25 cellular contexts compared by ENCODE assay signal in the genomic region with DNA sequence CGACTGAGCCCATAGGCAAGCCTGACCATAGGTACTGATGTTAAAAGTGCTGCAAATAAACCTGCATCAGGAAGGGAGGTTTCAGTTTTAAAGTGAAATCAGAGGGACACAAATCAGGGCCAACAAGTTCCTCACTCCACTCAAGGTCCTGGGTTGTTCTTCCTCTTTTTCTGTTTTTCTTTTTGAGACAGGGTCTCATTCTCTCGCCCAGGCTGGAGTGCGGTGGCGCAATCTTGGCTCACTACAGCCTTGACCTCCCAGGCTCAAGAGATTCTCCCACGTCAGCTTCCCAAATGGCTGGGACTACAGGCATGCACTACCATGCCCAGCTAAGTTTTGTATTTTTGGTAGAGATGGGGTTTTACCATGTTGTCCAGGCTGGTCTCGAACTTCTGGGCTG. TPM values are rescaled to one million over a fixed set of nuclear protein-coding genes. Genes with fewer than 3 reads are reported as not detected.
A peak's percentile ranks its signal among the peaks of the same experiment; 100 is the strongest.
DNase-seq lines count a peak whose midpoint lies in the region; ATAC-seq, FAIRE-seq and TF ChIP-seq lines count a peak whose summit lies in the region.
"Had no signal": no experiment of that assay in that cellular context is flagged by ENCODE, and none has a peak within 500 bp of the region (broad histone marks: within the 10 kb centered on the region; RNA-seq: fewer than 3 reads in every experiment).

No MANE protein-coding gene starts in this region.

- H3K27me3 ChIP-seq in H1 (replicated peaks in 1 of 4; ENCODE audit: control insufficient read depth in 3 of 4, extremely low read depth in 1 of 4, insufficient read depth in 3 of 4, low read length in 3 of 4) (no peaks in the 10 kb centered on the region), spleen (replicated peaks in 1 of 7) (no peaks in the 10 kb centered on the region), mesenchymal stem cell (ENCODE audit: control insufficient read depth in 1 of 2, insufficient read depth in 1 of 2, low read length in 2 of 2) (no peaks in the 10 kb centered on the region)
- H3K27me3 ChIP-seq: BLaER1, cardiac muscle cell, esophagus squamous epithelium had no signal

- H3K9me3 ChIP-seq in H1 (ENCODE audit: insufficient read depth in 2 of 2, low read depth in 1 of 2, low read length in 1 of 2) = no peaks in the 10 kb centered on the region
- H3K9me3 ChIP-seq in spleen = no peaks in the 10 kb centered on the region
- no peaks in the 10 kb centered on the region for H3K9me3 ChIP-seq in mesenchymal stem cell (ENCODE audit: control insufficient read depth, low read length)
- H3K9me3 ChIP-seq: BLaER1, esophagus squamous epithelium, HAP-1 had no signal

- no peak overlapping the region for H4K5ac ChIP-seq in H1 (ENCODE audit: insufficient read length, low read depth, low read length)

- H3K56ac ChIP-seq in H1 (replicated peaks; ENCODE audit: insufficient read length, low read depth, low read length) = no peak overlapping the region

- H2AFZ ChIP-seq in H1 (ENCODE audit: low read length) (no peak overlapping the region), mesenchymal stem cell (ENCODE audit: low read depth, low read length) (no peak overlapping the region)

- H3K4me1 ChIP-seq in H1 (replicated peaks in 1 of 4; ENCODE audit: control insufficient read depth in 3 of 4, insufficient read depth in 4 of 4, low read length in 3 of 4) = no peaks in the 10 kb centered on the region
- peaks cover 0 to 33% (median 12%) of the 10 kb centered on the region in 6 donors for H3K4me1 ChIP-seq in spleen
- H3K4me1 ChIP-seq in mesenchymal stem cell (ENCODE audit: control insufficient read depth, insufficient read depth, low read depth, low read length) = peaks cover 1% of the 10 kb centered on the region
- H3K4me1 ChIP-seq: HAP-1 had no signal

- FAIRE-seq in H1 (lab: Jason Lieb, UNC) = no peak
- FAIRE-seq: GM12892, RCC 7860, small intestine had no signal

- TF ChIP-seq EP300 in H1 (IDR thresholded peaks at IDR 0.05; ENCODE audit: borderline replicate concordance in 1 of 2, low read depth in 2 of 2, low read length in 2 of 2) = no peak

- H2BK120ac ChIP-seq in H1 (replicated peaks; ENCODE audit: low read depth, low read length) = no peak overlapping the region
- H2BK120ac ChIP-seq in mesenchymal stem cell (ENCODE audit: low read depth, low read length) = no peak overlapping the region

- TF ChIP-seq POLR2A in H1 (IDR thresholded peaks at IDR 0.05; ENCODE audit: control extremely low read depth in 1 of 2, low read depth in 2 of 2, low read length in 2 of 2) (no peak), spleen (IDR thresholded peaks at IDR 0.05) (no peak)

- TF ChIP-seq CTCF in H1 (IDR thresholded peaks at IDR 0.05; ENCODE audit: control extremely low read depth in 1 of 3, insufficient read depth in 1 of 3, low read depth in 1 of 3, low read length in 3 of 3) (no peak), spleen (IDR thresholded peaks at IDR 0.05 in 8 of 11, conservative IDR thresholded peaks at IDR 0.05 in 3 of 11) (no peak)

- peaks cover 5 to 18% of the 10 kb centered on the region in 2 experiments for H4K20me1 ChIP-seq in H1 (replicated peaks in 1 of 2; ENCODE audit: control insufficient read depth in 1 of 2, insufficient read depth in 2 of 2, low read length in 2 of 2)

- no peak overlapping the region for H3K4ac ChIP-seq in H1 (replicated peaks; ENCODE audit: insufficient read length, low read depth, low read length)
- H3K4ac ChIP-seq in mesenchymal stem cell (ENCODE audit: low read depth in 1 of 2, low read length in 2 of 2) = no peak overlapping the region

- intact Hi-C loops in spleen (cut with DNase I; ENCODE audit: low total_unique reads) = no loop called here

- no peak overlapping the region for H2BK12ac ChIP-seq in H1 (ENCODE audit: low read depth, low read length)
- no peak overlapping the region for H2BK12ac ChIP-seq in mesenchymal stem cell (ENCODE audit: low read length in 2 of 2)

- WGBS in H1 (ENCODE audit: extremely low coverage in 1 of 2, insufficient coverage in 1 of 2, insufficient read length in 1 of 2, insufficient replicate concordance in 2 of 2, low coverage in 1 of 2, low lambda C conversion rate in 2 of 2, missing lambda C conversion rate in 1 of 2), 2 experiments = 95% methylated on average over 3 of the region's 6 CpGs; no CpG with 5 or more reads in 1 of the 2 experiments
- WGBS in spleen, 5 donors = 55 to 67% (median 63%) methylated on average over 6 of the region's 6 CpGs
- 96% methylated on average over 6 of the region's 6 CpGs for WGBS in mesenchymal stem cell

- H3K79me1 ChIP-seq in H1 (ENCODE audit: low read depth, low read length) = peaks cover 11% of the 10 kb centered on the region
- peaks cover 41% of the 10 kb centered on the region for H3K79me1 ChIP-seq in mesenchymal stem cell (replicated peaks; ENCODE audit: low read length, poor library complexity, severe bottlenecking)

- H3K23ac ChIP-seq in H1 (ENCODE audit: insufficient read length) (no peak overlapping the region), mesenchymal stem cell (ENCODE audit: low read length in 2 of 2) (peak overlapping the region in 1 of 2 experiments; percentile 26)

- DNase-seq in SIG-M5 treated with dmso at 0.1 percent for 504 hours (lab: John Stamatoyannopoulos, UW; ENCODE audit: unreplicated experiment) (peak; percentile 42), SIG-M5 (lab: John Stamatoyannopoulos, UW) (no peak), NOMO-1 treated with dmso at 0.1 percent for 144 hours (lab: John Stamatoyannopoulos, UW; ENCODE audit: unreplicated experiment) (peak; percentile 31), H1 (ENCODE audit: low read depth in 1 of 2, low spot score in 2 of 2) (no peak), spleen (peak; percentile 34), mesenchymal stem cell (no peak), NCI-H1930 (lab: John Stamatoyannopoulos, UW) (no peak)
- DNase-seq: activated CD8-positive, alpha-beta memory T cell treated with anti-CD3 and anti-CD28 coated beads for 24 hours; activated naive CD8-positive, alpha-beta T cell treated with anti-CD3 and anti-CD28 coated beads, Interleukin-2, amount 50 U/mL, for 24 hours; DMS 273 treated with DMSO at 0.1 percent for 48 hours; effector CD8-positive, alpha-beta T cell; esophagus squamous epithelium; MM.1S; naive thymus-derived CD4-positive, alpha-beta T cell; NCI-H524 treated with DMSO at 0.1 percent for 48 hours; small intestine; stimulated activated CD4-positive, alpha-beta T cell treated with anti-CD3 and anti-CD28 coated beads, Interleukin-4, amount 100 ng/mL, for 4 hours had no signal

- TF ChIP-seq RAD21 in H1 (IDR thresholded peaks at IDR 0.05 in 1 of 2, conservative IDR thresholded peaks at IDR 0.05 in 1 of 2; ENCODE audit: low read depth in 2 of 2, low read length in 2 of 2) = no peak

- CTCF ChIA-PET in H1 (lab: Charles Lee; ENCODE audit: partially characterized antibody) = interaction anchor here (4.3 kb wide), 1 partner anchor 12 kb away, joined by 18 read pairs; no protein-coding TSS in a partner anchor

- H3K4me3 ChIP-seq in H1 (ENCODE audit: extremely low read depth in 1 of 4, insufficient read depth in 2 of 4, low read depth in 3 of 4, low read length in 4 of 4) (no peak overlapping the region), spleen (no peak overlapping the region), mesenchymal stem cell (ENCODE audit: insufficient read depth in 1 of 2, low read depth in 1 of 2, low read length in 2 of 2) (no peak overlapping the region)
- H3K4me3 ChIP-seq: BLaER1, cardiac muscle cell, esophagus squamous epithelium, HAP-1, lung had no signal

- no peak overlapping the region for H3K4me2 ChIP-seq in H1 (ENCODE audit: insufficient read depth in 1 of 2, low read depth in 2 of 2, low read length in 2 of 2)
- no peak overlapping the region for H3K4me2 ChIP-seq in mesenchymal stem cell (ENCODE audit: low read length, poor library complexity, severe bottlenecking)
- H3K4me2 ChIP-seq: BLaER1 had no signal

- POLR2A ChIA-PET in H1 (lab: Charles Lee; ENCODE audit: partially characterized antibody) = no interaction called here

- H3K79me2 ChIP-seq in H1 (ENCODE audit: control insufficient read depth in 1 of 2, insufficient read depth in 2 of 2, low read length in 2 of 2) = peaks cover 0 to 29% of the 10 kb centered on the region in 2 experiments; a peak in 3 of 4 replicates

- H3K9ac ChIP-seq in H1 (replicated peaks in 1 of 4; ENCODE audit: extremely low read depth in 1 of 4, low read depth in 3 of 4, low read length in 3 of 4) = no peak overlapping the region
- H3K9ac ChIP-seq in mesenchymal stem cell (ENCODE audit: low read length) = no peak overlapping the region
- H3K9ac ChIP-seq: BLaER1 had no signal

- H2BK5ac ChIP-seq in H1 (ENCODE audit: low read depth, low read length) (0 out of 2 replicates have a peak overlapping the region, but pooled peaks have one; percentile 44), mesenchymal stem cell (ENCODE audit: low read depth, low read length, poor library complexity, severe bottlenecking) (no peak overlapping the region)

- no peak overlapping the region for H3K18ac ChIP-seq in H1 (ENCODE audit: extremely low read depth, low read length)
- H3K18ac ChIP-seq in mesenchymal stem cell (ENCODE audit: low read depth in 1 of 2, low read length in 2 of 2) = no peak overlapping the region

- no peak for ATAC-seq in HG02623 (IDR thresholded peaks at IDR 0.05; ENCODE audit: unreplicated experiment)
- ATAC-seq: activated naive CD8-positive, alpha-beta T cell treated with anti-CD3 and anti-CD28 coated beads, Interleukin-2, amount 50 U/mL, for 24 hours; naive thymus-derived CD4-positive, alpha-beta T cell had no signal

- H2BK15ac ChIP-seq in H1 (ENCODE audit: low read length) (no peak overlapping the region), mesenchymal stem cell (ENCODE audit: low read depth, poor library complexity, severe bottlenecking) (no peak overlapping the region)

- H3K27ac ChIP-seq in H1 (ENCODE audit: low read depth, low read length) = no peak overlapping the region
- H3K27ac ChIP-seq in spleen = peak overlapping the region in 3 of 8 donors; percentile 44 to 68 (median 66)
- H3K27ac ChIP-seq in mesenchymal stem cell (ENCODE audit: low read length, poor library complexity, severe bottlenecking) = no peak overlapping the region
- H3K27ac ChIP-seq: 22Rv1, BLaER1, cardiac muscle cell had no signal

- H3K36me3 ChIP-seq in H1 (ENCODE audit: control insufficient read depth in 2 of 4, insufficient read depth in 4 of 4, low read length in 3 of 4) (peaks cover 16 to 37% (median 21%) of the 10 kb centered on the region in 4 experiments), spleen (peaks cover 2 to 96% (median 73%) of the 10 kb centered on the region in 6 donors), mesenchymal stem cell (ENCODE audit: control insufficient read depth in 1 of 2, insufficient read depth in 2 of 2, low read depth in 1 of 2, low read length in 2 of 2) (peaks cover 66% of the 10 kb centered on the region in 2 experiments)

- H4K8ac ChIP-seq in H1 (ENCODE audit: extremely low read depth, insufficient read depth, low read length) = no peak overlapping the region
- H4K8ac ChIP-seq in mesenchymal stem cell (ENCODE audit: low read length) = no peak overlapping the region

- H4K91ac ChIP-seq in H1 (replicated peaks; ENCODE audit: insufficient read length, low read length) (no peak overlapping the region), mesenchymal stem cell (ENCODE audit: low read length) (no peak overlapping the region)

- H3K14ac ChIP-seq in H1 (ENCODE audit: insufficient read length) = no peak overlapping the region
- H3K14ac ChIP-seq in mesenchymal stem cell (ENCODE audit: low read length in 2 of 2) = no peak overlapping the region

- no peaks in the 10 kb centered on the region; the same call in 1 of the 2 replicates for H3K23me2 ChIP-seq in H1 (ENCODE audit: low read depth, low read length)

- no peak overlapping the region for H2BK20ac ChIP-seq in H1 (ENCODE audit: low read length)

- H2AK5ac ChIP-seq in H1 (ENCODE audit: low read depth, low read length) (no peak overlapping the region), mesenchymal stem cell (ENCODE audit: low read length, severe bottlenecking) (no peak overlapping the region)

RNA-seq across cellular contexts. Expression of a gene that starts 20.4 kb away (rescaled TPM):
- total RNA-seq in H1 (2021; fragmentation: NEBNext Ultra II Directional; extraction: Animal tissue kit (Norgen Biotek cat#: 25700)) = 82.0 and 88.8 TPM in 2 replicates
- 100 and 101 TPM in 2 replicates for polyA plus RNA-seq in H1 (2011; rRNA removed)
- 110 TPM for polyA plus RNA-seq in H1 (2011; cell fraction: cytosol; rRNA removed)
- polyA plus RNA-seq in H1 (2011; cell fraction: nucleus; rRNA removed) = 107 TPM
- polyA plus RNA-seq in H1 (2012, experiment 1 of 2) = 81.1 to 86.2 TPM (median 86.2 TPM) in 4 replicates
- 57.9 TPM for polyA plus RNA-seq in H1 (2012, experiment 2 of 2)
- 70.1 TPM for polyA plus RNA-seq in H1 (2013, experiment 1 of 2)
- polyA plus RNA-seq in H1 (2013, experiment 2 of 2) = 72.8 TPM
- 93.1 and 96.5 TPM in 2 replicates for polyA minus RNA-seq in H1 (2011; rRNA and poly(A)+ RNA removed)
- 50.5 TPM for polyA minus RNA-seq in H1 (2011; cell fraction: cytosol; rRNA and poly(A)+ RNA removed)
- 34.8 TPM for polyA minus RNA-seq in H1 (2011; cell fraction: nucleus; rRNA and poly(A)+ RNA removed)
- total RNA-seq in spleen = 10 to 100 TPM; 62.6 to 80.2 (median 67.0) TPM
- polyA plus RNA-seq in spleen = 10 to 100 TPM; 30.9 to 52.7 (median 34.9) TPM
- 65.7 TPM for polyA plus RNA-seq in mesenchymal stem cell (2013, experiment 1 of 2)
- polyA plus RNA-seq in mesenchymal stem cell (2013, experiment 2 of 2) = 65.3 TPM

Comparison
In these comparisons a context has a peak if more than half of its experiments do, and no peak if none do; other contexts are left out.
1. DNase-seq: peak in SIG-M5 treated with dmso at 0.1 percent for 504 hours (single experiment), NOMO-1 treated with dmso at 0.1 percent for 144 hours (single experiment) and spleen (single experiment); none in SIG-M5 (single experiment), H1 (0 of 2), mesenchymal stem cell (single experiment) and NCI-H1930 (0 of 2).